In the genomic region with DNA sequence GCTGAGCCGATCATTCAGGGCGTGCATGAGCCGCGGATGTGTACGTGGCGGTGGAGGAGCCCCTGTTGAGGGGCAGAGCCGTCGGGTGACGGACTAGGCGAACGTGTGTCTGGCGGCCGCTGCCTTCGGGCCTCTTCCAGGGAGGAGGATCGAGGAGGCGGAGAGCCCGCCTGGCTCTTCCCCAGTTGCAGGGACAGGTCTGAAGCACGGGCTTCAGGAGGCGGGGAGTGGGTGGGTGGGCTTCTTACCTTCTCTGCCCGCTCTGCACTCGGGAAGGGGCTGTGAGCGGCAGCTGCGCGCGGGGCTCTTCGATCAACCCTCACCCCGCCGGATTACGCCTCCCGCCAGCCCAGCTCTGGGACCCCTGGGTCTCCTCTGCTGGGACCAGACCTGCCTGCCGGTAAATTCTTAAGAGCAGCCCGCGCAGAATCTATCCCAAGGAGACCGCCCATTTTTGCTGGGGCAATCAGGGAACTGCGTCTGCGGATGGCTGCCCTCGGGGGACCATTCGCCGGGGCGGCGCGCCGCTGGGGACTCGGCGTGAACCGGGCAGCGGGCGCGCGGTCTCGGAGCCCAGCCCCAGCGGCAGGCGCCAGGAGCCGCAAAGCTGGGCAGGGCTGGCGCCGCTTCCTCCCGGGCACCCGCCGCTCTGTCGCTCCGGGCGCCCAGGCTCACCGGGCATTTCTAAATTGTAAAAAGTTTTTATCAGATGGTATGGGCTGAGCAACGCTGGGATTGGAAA, we compare ENCODE assay signal across 8 cellular contexts. TPM values are rescaled to one million over a fixed set of nuclear protein-coding genes. Genes with fewer than 3 reads are reported as not detected.
DNase-seq lines count a peak whose midpoint lies in the region; ATAC-seq and TF ChIP-seq lines count a peak whose summit lies in the region.

No MANE protein-coding gene starts in this region.

- H3K27me3 ChIP-seq in NT2/D1 (ENCODE audit: insufficient read depth, insufficient read length) (peaks cover 13% of the 10 kb centered on the region), cardiac muscle cell (peaks cover 14% of the 10 kb centered on the region), rectal smooth muscle tissue (ENCODE audit: control insufficient read depth, insufficient read depth, low read length) (no peaks in the 10 kb centered on the region)

- TF ChIP-seq CTCF in AG09309 (IDR thresholded peaks at IDR 0.05; ENCODE audit: control insufficient read depth, insufficient read depth, low read depth, low read length, missing control alignments) (no peak), cardiac muscle cell (IDR thresholded peaks at IDR 0.05; ENCODE audit: low read depth, low read length) (no peak)

- H3K36me3 ChIP-seq in NT2/D1 (ENCODE audit: insufficient read depth, insufficient read length, low read length) (no peaks in the 10 kb centered on the region), cardiac muscle cell (no peaks in the 10 kb centered on the region), rectal smooth muscle tissue (ENCODE audit: control insufficient read depth, insufficient read depth, low read length) (no peaks in the 10 kb centered on the region)

- no peak overlapping the region for H3K27ac ChIP-seq in cardiac muscle cell
- H3K27ac ChIP-seq in rectal smooth muscle tissue (ENCODE audit: low read depth, low read length): no peak overlapping the region

- ATAC-seq in GM18873 (IDR thresholded peaks at IDR 0.05; ENCODE audit: low FRiP score, unreplicated experiment) (peak; percentile 3), HG03139 (IDR thresholded peaks at IDR 0.05; ENCODE audit: unreplicated experiment) (peak; percentile 9)

- H3K9me3 ChIP-seq in NT2/D1 (ENCODE audit: insufficient read depth, low read length): no peaks in the 10 kb centered on the region
- H3K9me3 ChIP-seq in cardiac muscle cell (ENCODE audit: low read depth): no peaks in the 10 kb centered on the region

- DNase-seq in AG09309 (ENCODE audit: low read depth): no peak
- no peak for DNase-seq in NT2/D1 (ENCODE audit: low read depth, low spot score)
- peak; percentile 17 for DNase-seq in activated gamma-delta T cell treated with Interleukin-2 at 50 U/mL for 16 hours
- peak; percentile 57 to 72 for DNase-seq in cardiac muscle cell (ENCODE audit: low read depth in 1 of 2, low spot score in 1 of 2)
- no peak for DNase-seq in globus pallidus (ENCODE audit: low spot score)

- H3K9ac ChIP-seq in NT2/D1 (ENCODE audit: insufficient read length, low read depth) (peak overlapping the region; percentile 61), rectal smooth muscle tissue (ENCODE audit: low read length) (peak overlapping the region; percentile 24)

- peak overlapping the region; percentile 45 for H3K4me3 ChIP-seq in AG09309 (ENCODE audit: control insufficient read depth, low read depth, low read length)
- H3K4me3 ChIP-seq in NT2/D1 (ENCODE audit: insufficient read length, low read depth): peak overlapping the region; percentile 37
- H3K4me3 ChIP-seq in cardiac muscle cell: peak overlapping the region; percentile 41
- H3K4me3 ChIP-seq in rectal smooth muscle tissue (ENCODE audit: low read length): peak overlapping the region; percentile 71

- H3K4me1 ChIP-seq in NT2/D1 (ENCODE audit: insufficient read depth, insufficient read length) (no peaks in the 10 kb centered on the region), cardiac muscle cell (ENCODE audit: low read depth) (peaks cover 3% of the 10 kb centered on the region), rectal smooth muscle tissue (ENCODE audit: control insufficient read depth, insufficient read depth, low read length) (peaks cover 2% of the 10 kb centered on the region)

RNA-seq across cellular contexts. Expression of gene PLAC8, which starts 4.9 kb away (rescaled TPM):
- total RNA-seq in cardiac muscle cell: not detected in 2 replicates
- 0.21 and 1.9 TPM in 2 replicates for polyA plus RNA-seq in cardiac muscle cell

Comparison
In these comparisons a context has a peak if more than half of its experiments do, and no peak if none do; other contexts are left out.
1. DNase-seq: peak in activated gamma-delta T cell treated with Interleukin-2 at 50 U/mL for 16 hours (single experiment) and cardiac muscle cell (2 of 2); none in AG09309 (single experiment), NT2/D1 (single experiment) and globus pallidus (single experiment).
2. Peak in every context shown above with its lines, with median percentiles within 50 percentile points of each other: H3K4me3 ChIP-seq.